In the genomic region with DNA sequence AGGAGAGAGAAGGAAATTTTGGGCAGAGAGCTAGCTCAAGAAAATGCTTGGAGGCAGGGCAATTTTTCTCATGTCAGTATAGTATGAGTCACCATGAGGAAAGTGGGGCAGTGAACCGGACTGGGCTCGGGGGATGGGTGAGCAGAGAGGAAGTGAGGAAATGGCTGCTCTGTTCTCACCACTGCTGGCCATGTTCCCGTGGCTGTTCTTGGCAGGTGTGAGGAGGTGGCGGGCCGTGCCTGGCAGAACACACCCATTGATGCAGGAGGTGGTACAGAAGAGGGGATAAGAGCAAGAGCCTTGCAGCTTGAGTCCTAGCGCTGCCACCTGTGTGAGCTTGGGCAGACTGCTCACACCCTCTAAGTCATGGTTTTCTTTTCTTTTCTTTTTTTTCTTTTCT, we compare ENCODE assay signal across 1 cellular context.
TF ChIP-seq lines count a peak whose summit lies in the region.

No MANE protein-coding gene starts in this region.

TF ChIP-seq in K562, 482 proteins besides CTCF, POLR2A, EP300 and RAD21 (continued from another document and continues in another):
- TF ChIP-seq, protein P1, sequence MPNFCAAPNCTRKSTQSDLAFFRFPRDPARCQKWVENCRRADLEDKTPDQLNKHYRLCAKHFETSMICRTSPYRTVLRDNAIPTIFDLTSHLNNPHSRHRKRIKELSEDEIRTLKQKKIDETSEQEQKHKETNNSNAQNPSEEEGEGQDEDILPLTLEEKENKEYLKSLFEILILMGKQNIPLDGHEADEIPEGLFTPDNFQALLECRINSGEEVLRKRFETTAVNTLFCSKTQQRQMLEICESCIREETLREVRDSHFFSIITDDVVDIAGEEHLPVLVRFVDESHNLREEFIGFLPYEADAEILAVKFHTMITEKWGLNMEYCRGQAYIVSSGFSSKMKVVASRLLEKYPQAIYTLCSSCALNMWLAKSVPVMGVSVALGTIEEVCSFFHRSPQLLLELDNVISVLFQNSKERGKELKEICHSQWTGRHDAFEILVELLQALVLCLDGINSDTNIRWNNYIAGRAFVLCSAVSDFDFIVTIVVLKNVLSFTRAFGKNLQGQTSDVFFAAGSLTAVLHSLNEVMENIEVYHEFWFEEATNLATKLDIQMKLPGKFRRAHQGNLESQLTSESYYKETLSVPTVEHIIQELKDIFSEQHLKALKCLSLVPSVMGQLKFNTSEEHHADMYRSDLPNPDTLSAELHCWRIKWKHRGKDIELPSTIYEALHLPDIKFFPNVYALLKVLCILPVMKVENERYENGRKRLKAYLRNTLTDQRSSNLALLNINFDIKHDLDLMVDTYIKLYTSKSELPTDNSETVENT (CRISPR knock-in tag; IDR thresholded peaks at IDR 0.05): no peak
- no peak for TF ChIP-seq TAL1 (IDR thresholded peaks at IDR 0.05)
- TF ChIP-seq, protein P2, sequence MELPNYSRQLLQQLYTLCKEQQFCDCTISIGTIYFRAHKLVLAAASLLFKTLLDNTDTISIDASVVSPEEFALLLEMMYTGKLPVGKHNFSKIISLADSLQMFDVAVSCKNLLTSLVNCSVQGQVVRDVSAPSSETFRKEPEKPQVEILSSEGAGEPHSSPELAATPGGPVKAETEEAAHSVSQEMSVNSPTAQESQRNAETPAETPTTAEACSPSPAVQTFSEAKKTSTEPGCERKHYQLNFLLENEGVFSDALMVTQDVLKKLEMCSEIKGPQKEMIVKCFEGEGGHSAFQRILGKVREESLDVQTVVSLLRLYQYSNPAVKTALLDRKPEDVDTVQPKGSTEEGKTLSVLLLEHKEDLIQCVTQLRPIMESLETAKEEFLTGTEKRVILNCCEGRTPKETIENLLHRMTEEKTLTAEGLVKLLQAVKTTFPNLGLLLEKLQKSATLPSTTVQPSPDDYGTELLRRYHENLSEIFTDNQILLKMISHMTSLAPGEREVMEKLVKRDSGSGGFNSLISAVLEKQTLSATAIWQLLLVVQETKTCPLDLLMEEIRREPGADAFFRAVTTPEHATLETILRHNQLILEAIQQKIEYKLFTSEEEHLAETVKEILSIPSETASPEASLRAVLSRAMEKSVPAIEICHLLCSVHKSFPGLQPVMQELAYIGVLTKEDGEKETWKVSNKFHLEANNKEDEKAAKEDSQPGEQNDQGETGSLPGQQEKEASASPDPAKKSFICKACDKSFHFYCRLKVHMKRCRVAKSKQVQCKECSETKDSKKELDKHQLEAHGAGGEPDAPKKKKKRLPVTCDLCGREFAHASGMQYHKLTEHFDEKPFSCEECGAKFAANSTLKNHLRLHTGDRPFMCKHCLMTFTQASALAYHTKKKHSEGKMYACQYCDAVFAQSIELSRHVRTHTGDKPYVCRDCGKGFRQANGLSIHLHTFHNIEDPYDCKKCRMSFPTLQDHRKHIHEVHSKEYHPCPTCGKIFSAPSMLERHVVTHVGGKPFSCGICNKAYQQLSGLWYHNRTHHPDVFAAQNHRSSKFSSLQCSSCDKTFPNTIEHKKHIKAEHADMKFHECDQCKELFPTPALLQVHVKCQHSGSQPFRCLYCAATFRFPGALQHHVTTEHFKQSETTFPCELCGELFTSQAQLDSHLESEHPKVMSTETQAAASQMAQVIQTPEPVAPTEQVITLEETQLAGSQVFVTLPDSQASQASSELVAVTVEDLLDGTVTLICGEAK (IDR thresholded peaks at IDR 0.05): peak; percentile 22; the same call in 1 of the 2 replicates
- TF ChIP-seq, protein P2 (CRISPR knock-in tag; IDR thresholded peaks at IDR 0.05): no peak
- 0 out of 2 replicates have a peak, but pooled peaks have one; percentile 39 for TF ChIP-seq NR2C2 (CRISPR knock-in tag; IDR thresholded peaks at IDR 0.05)
- peak; percentile 46; the same call in 1 of the 2 replicates for TF ChIP-seq NR2C2 (tag; IDR thresholded peaks at IDR 0.05)
- TF ChIP-seq TRIM24 (IDR thresholded peaks at IDR 0.05): peak in 1 of 2 experiments; percentile 40; a peak in 1 of 4 replicates
- TF ChIP-seq ZNF780A (CRISPR knock-in tag; IDR thresholded peaks at IDR 0.05): no peak
- TF ChIP-seq, protein P3, sequence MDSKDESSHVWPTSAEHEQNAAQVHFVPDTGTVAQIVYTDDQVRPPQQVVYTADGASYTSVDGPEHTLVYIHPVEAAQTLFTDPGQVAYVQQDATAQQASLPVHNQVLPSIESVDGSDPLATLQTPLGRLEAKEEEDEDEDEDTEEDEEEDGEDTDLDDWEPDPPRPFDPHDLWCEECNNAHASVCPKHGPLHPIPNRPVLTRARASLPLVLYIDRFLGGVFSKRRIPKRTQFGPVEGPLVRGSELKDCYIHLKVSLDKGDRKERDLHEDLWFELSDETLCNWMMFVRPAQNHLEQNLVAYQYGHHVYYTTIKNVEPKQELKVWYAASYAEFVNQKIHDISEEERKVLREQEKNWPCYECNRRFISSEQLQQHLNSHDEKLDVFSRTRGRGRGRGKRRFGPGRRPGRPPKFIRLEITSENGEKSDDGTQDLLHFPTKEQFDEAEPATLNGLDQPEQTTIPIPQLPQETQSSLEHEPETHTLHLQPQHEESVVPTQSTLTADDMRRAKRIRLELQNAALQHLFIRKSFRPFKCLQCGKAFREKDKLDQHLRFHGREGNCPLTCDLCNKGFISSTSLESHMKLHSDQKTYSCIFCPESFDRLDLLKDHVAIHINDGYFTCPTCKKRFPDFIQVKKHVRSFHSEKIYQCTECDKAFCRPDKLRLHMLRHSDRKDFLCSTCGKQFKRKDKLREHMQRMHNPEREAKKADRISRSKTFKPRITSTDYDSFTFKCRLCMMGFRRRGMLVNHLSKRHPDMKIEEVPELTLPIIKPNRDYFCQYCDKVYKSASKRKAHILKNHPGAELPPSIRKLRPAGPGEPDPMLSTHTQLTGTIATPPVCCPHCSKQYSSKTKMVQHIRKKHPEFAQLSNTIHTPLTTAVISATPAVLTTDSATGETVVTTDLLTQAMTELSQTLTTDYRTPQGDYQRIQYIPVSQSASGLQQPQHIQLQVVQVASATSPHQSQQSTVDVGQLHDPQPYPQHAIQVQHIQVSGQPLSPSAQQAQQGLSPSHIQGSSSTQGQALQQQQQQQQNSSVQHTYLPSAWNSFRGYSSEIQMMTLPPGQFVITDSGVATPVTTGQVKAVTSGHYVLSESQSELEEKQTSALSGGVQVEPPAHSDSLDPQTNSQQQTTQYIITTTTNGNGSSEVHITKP (IDR thresholded peaks at IDR 0.05; ENCODE audit: partially characterized antibody): no peak
- no peak for TF ChIP-seq ZNF764 (CRISPR knock-in tag; IDR thresholded peaks at IDR 0.05; ENCODE audit: low read depth)
- TF ChIP-seq ZNF583 (CRISPR knock-in tag; IDR thresholded peaks at IDR 0.05): no peak; the same call in 1 of the 2 replicates
- TF ChIP-seq CEBPG (CRISPR knock-in tag; IDR thresholded peaks at IDR 0.05): no peak
- TF ChIP-seq CEBPG (tag; conservative IDR thresholded peaks at IDR 0.05 in 1 of 2, IDR thresholded peaks at IDR 0.05 in 1 of 2): no peak
- TF ChIP-seq CBX2 (IDR thresholded peaks at IDR 0.05; ENCODE audit: insufficient read depth, low read length, poor library complexity, severe bottlenecking): no peak
- TF ChIP-seq FOXA1 (IDR thresholded peaks at IDR 0.05; ENCODE audit: borderline replicate concordance): no peak
- no peak for TF ChIP-seq FOXJ3 (CRISPR knock-in tag; IDR thresholded peaks at IDR 0.05)
- TF ChIP-seq ZNF445 (CRISPR knock-in tag; IDR thresholded peaks at IDR 0.05; ENCODE audit: low read depth): no peak
- TF ChIP-seq SUPT5H (IDR thresholded peaks at IDR 0.05): no peak
- no peak for TF ChIP-seq KAT8 (IDR thresholded peaks at IDR 0.05; ENCODE audit: low read depth)
- no peak for TF ChIP-seq ZNF77 (CRISPR knock-in tag; IDR thresholded peaks at IDR 0.05)
- TF ChIP-seq RBM22 (IDR thresholded peaks at IDR 0.05; ENCODE audit: low read depth, low read length, poor library complexity, severe bottlenecking): no peak
- TF ChIP-seq CREM (IDR thresholded peaks at IDR 0.05; ENCODE audit: low read depth): 0 out of 2 replicates have a peak, but pooled peaks have one; percentile 9
- no peak for TF ChIP-seq BRD4 (IDR thresholded peaks at IDR 0.05)
- no peak for TF ChIP-seq CREB1 (IDR thresholded peaks at IDR 0.05)
- no peak for TF ChIP-seq CREB1 (CRISPR knock-in tag; IDR thresholded peaks at IDR 0.05)
- no peak for TF ChIP-seq FOXK1 (CRISPR knock-in tag; IDR thresholded peaks at IDR 0.05; ENCODE audit: borderline replicate concordance)
- peak in 1 of 2 experiments; percentile 45; a peak in 1 of 4 replicates for TF ChIP-seq MAZ (CRISPR knock-in tag; conservative IDR thresholded peaks at IDR 0.05 in 1 of 2, IDR thresholded peaks at IDR 0.05 in 1 of 2)
- no peak for TF ChIP-seq CBFB (CRISPR knock-in tag; IDR thresholded peaks at IDR 0.05)
- TF ChIP-seq, protein P4, sequence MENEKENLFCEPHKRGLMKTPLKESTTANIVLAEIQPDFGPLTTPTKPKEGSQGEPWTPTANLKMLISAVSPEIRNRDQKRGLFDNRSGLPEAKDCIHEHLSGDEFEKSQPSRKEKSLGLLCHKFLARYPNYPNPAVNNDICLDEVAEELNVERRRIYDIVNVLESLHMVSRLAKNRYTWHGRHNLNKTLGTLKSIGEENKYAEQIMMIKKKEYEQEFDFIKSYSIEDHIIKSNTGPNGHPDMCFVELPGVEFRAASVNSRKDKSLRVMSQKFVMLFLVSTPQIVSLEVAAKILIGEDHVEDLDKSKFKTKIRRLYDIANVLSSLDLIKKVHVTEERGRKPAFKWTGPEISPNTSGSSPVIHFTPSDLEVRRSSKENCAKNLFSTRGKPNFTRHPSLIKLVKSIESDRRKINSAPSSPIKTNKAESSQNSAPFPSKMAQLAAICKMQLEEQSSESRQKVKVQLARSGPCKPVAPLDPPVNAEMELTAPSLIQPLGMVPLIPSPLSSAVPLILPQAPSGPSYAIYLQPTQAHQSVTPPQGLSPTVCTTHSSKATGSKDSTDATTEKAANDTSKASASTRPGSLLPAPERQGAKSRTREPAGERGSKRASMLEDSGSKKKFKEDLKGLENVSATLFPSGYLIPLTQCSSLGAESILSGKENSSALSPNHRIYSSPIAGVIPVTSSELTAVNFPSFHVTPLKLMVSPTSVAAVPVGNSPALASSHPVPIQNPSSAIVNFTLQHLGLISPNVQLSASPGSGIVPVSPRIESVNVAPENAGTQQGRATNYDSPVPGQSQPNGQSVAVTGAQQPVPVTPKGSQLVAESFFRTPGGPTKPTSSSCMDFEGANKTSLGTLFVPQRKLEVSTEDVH (IDR thresholded peaks at IDR 0.05; ENCODE audit: low read depth, partially characterized antibody): no peak
- no peak for TF ChIP-seq RAD51 (IDR thresholded peaks at IDR 0.05; ENCODE audit: borderline replicate concordance, low read depth)
- TF ChIP-seq GATA2 (CRISPR knock-in tag; IDR thresholded peaks at IDR 0.05): no peak
- no peak for TF ChIP-seq ZNF232 (CRISPR knock-in tag; IDR thresholded peaks at IDR 0.05)
- TF ChIP-seq ZNF561 (CRISPR knock-in tag; conservative IDR thresholded peaks at IDR 0.05): 0 out of 2 replicates have a peak, but pooled peaks have one; percentile 14
- TF ChIP-seq, protein P5, sequence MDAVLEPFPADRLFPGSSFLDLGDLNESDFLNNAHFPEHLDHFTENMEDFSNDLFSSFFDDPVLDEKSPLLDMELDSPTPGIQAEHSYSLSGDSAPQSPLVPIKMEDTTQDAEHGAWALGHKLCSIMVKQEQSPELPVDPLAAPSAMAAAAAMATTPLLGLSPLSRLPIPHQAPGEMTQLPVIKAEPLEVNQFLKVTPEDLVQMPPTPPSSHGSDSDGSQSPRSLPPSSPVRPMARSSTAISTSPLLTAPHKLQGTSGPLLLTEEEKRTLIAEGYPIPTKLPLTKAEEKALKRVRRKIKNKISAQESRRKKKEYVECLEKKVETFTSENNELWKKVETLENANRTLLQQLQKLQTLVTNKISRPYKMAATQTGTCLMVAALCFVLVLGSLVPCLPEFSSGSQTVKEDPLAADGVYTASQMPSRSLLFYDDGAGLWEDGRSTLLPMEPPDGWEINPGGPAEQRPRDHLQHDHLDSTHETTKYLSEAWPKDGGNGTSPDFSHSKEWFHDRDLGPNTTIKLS (IDR thresholded peaks at IDR 0.05; ENCODE audit: borderline replicate concordance, low read depth): no peak
- TF ChIP-seq, protein P6, sequence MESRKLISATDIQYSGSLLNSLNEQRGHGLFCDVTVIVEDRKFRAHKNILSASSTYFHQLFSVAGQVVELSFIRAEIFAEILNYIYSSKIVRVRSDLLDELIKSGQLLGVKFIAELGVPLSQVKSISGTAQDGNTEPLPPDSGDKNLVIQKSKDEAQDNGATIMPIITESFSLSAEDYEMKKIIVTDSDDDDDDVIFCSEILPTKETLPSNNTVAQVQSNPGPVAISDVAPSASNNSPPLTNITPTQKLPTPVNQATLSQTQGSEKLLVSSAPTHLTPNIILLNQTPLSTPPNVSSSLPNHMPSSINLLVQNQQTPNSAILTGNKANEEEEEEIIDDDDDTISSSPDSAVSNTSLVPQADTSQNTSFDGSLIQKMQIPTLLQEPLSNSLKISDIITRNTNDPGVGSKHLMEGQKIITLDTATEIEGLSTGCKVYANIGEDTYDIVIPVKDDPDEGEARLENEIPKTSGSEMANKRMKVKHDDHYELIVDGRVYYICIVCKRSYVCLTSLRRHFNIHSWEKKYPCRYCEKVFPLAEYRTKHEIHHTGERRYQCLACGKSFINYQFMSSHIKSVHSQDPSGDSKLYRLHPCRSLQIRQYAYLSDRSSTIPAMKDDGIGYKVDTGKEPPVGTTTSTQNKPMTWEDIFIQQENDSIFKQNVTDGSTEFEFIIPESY (CRISPR knock-in tag; IDR thresholded peaks at IDR 0.05): no peak
- TF ChIP-seq, protein P7, sequence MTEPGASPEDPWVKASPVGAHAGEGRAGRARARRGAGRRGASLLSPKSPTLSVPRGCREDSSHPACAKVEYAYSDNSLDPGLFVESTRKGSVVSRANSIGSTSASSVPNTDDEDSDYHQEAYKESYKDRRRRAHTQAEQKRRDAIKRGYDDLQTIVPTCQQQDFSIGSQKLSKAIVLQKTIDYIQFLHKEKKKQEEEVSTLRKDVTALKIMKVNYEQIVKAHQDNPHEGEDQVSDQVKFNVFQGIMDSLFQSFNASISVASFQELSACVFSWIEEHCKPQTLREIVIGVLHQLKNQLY (CRISPR knock-in tag; conservative IDR thresholded peaks at IDR 0.05): no peak
